In genomic region chr10:71844695-71845094, GRCh38 we compare ENCODE assay signal across 19 cellular contexts.
"Had no signal": no experiment of that assay in that cellular context is flagged by ENCODE, and none has a peak within 500 bp of the region (broad histone marks: within the 10 kb centered on the region; RNA-seq: fewer than 3 reads in every experiment).

No MANE protein-coding gene starts in this region.

- ATAC-seq: activated CD8-positive, alpha-beta memory T cell treated with anti-CD3 and anti-CD28 coated beads, Interleukin-2, amount 10 ng/mL, durations not matched to agents 7 days and 5 days; foreskin keratinocyte; mucosa of descending colon had no signal

- H3K4me3 Mint-ChIP-seq: activated CD4-positive, alpha-beta memory T cell treated with anti-CD3 and anti-CD28 coated beads, Interleukin-2, amount 10 ng/mL, durations not matched to agents 7 days and 5 days; activated CD4-positive, alpha-beta T cell treated with anti-CD3 and anti-CD28 coated beads, Interleukin-2, amount 10 ng/mL, durations not matched to agents 24 days and 14 days; activated CD8-positive, alpha-beta memory T cell treated with anti-CD3 and anti-CD28 coated beads, Interleukin-2, amount 10 ng/mL, durations not matched to agents 7 days and 5 days; neural progenitor cell; stimulated activated naive CD8-positive, alpha-beta T cell treated with anti-CD3 and anti-CD28 coated beads, Interleukin-15, Interleukin-2, amounts not matched to agents 100 ng/mL and 50 ng/mL, for 24 hours had no signal

- H3K27me3 ChIP-seq: adrenal gland, ascending aorta, foreskin keratinocyte, neural progenitor cell, suprapubic skin, tibial nerve had no signal

- H3K4me3 ChIP-seq: ascending aorta, mucosa of descending colon, neural progenitor cell, suprapubic skin, tibial nerve had no signal

- H3K27me3 Mint-ChIP-seq: activated CD4-positive, alpha-beta memory T cell treated with anti-CD3 and anti-CD28 coated beads, Interleukin-2, amount 10 ng/mL, durations not matched to agents 7 days and 5 days; activated CD4-positive, alpha-beta T cell treated with anti-CD3 and anti-CD28 coated beads, Interleukin-2, amount 10 ng/mL, durations not matched to agents 24 days and 14 days; activated CD8-positive, alpha-beta memory T cell treated with anti-CD3 and anti-CD28 coated beads, Interleukin-2, amount 10 ng/mL, durations not matched to agents 7 days and 5 days; stimulated activated naive CD8-positive, alpha-beta T cell treated with anti-CD3 and anti-CD28 coated beads, Interleukin-15, Interleukin-2, amounts not matched to agents 100 ng/mL and 50 ng/mL, for 24 hours had no signal

- H3K36me3 ChIP-seq: adrenal gland, ascending aorta, neural progenitor cell, suprapubic skin, tibial nerve had no signal

- H3K9me3 ChIP-seq: adrenal gland, ascending aorta, mucosa of descending colon, suprapubic skin, tibial nerve had no signal

- H3K27ac ChIP-seq: foreskin keratinocyte, neural progenitor cell had no signal

- H3K27ac Mint-ChIP-seq: activated CD4-positive, alpha-beta memory T cell treated with anti-CD3 and anti-CD28 coated beads, Interleukin-2, amount 10 ng/mL, durations not matched to agents 7 days and 5 days; activated CD4-positive, alpha-beta T cell treated with anti-CD3 and anti-CD28 coated beads, Interleukin-2, amount 10 ng/mL, durations not matched to agents 24 days and 14 days; activated CD8-positive, alpha-beta memory T cell treated with anti-CD3 and anti-CD28 coated beads, Interleukin-2, amount 10 ng/mL, durations not matched to agents 7 days and 5 days; activated naive CD4-positive, alpha-beta T cell treated with anti-CD3 and anti-CD28 coated beads, Interleukin-2, amount 50 U/mL, for 72 hours; neural progenitor cell; stimulated activated naive CD8-positive, alpha-beta T cell treated with anti-CD3 and anti-CD28 coated beads, Interleukin-15, Interleukin-2, amounts not matched to agents 100 ng/mL and 50 ng/mL, for 24 hours had no signal

- DNase-seq: activated CD4-positive, alpha-beta memory T cell treated with anti-CD3 and anti-CD28 coated beads, Interleukin-2, amount 10 ng/mL, durations not matched to agents 7 days and 5 days; activated CD4-positive, alpha-beta T cell treated with anti-CD3 and anti-CD28 coated beads, Interleukin-2, amount 10 ng/mL, durations not matched to agents 24 days and 14 days; activated CD8-positive, alpha-beta memory T cell treated with anti-CD3 and anti-CD28 coated beads, Interleukin-2, amount 10 ng/mL, durations not matched to agents 7 days and 5 days; adrenal gland; central memory CD4-positive, alpha-beta T cell; dermis blood vessel endothelial cell; effector memory CD4-positive, alpha-beta T cell; foreskin keratinocyte; kidney glomerular epithelial cell; mesenchymal stem cell; mucosa of descending colon; retina; stimulated activated CD4-positive, alpha-beta T cell treated with anti-CD3 and anti-CD28 coated beads, Interleukin-4, amount 100 ng/mL, for 4 hours had no signal

- H3K9me3 Mint-ChIP-seq: activated CD4-positive, alpha-beta memory T cell treated with anti-CD3 and anti-CD28 coated beads, Interleukin-2, amount 10 ng/mL, durations not matched to agents 7 days and 5 days; activated CD4-positive, alpha-beta T cell treated with anti-CD3 and anti-CD28 coated beads, Interleukin-2, amount 10 ng/mL, durations not matched to agents 24 days and 14 days; activated naive CD4-positive, alpha-beta T cell treated with anti-CD3 and anti-CD28 coated beads, Interleukin-2, amount 50 U/mL, for 72 hours; neural progenitor cell; stimulated activated naive CD8-positive, alpha-beta T cell treated with anti-CD3 and anti-CD28 coated beads, Interleukin-15, Interleukin-2, amounts not matched to agents 100 ng/mL and 50 ng/mL, for 24 hours had no signal

- H3K4me2 ChIP-seq: neural progenitor cell had no signal

- H3K9ac ChIP-seq: neural progenitor cell had no signal

- H2AFZ ChIP-seq: neural progenitor cell had no signal
